38 cellular contexts compared by ENCODE assay signal in genomic region chr7:152089183-152089582, GRCh38.
"Had no signal": no experiment of that assay in that cellular context is flagged by ENCODE, and none has a peak within 500 bp of the region (broad histone marks: within the 10 kb centered on the region; RNA-seq: fewer than 3 reads in every experiment).

No MANE protein-coding gene starts in this region.

- DNase-seq: activated B cell treated with CpG ODN at 0.5 μM for 24 hours; activated CD4-positive, alpha-beta memory T cell treated with anti-CD3 and anti-CD28 coated beads for 36 hours; activated CD4-positive, alpha-beta T cell treated with anti-CD3 and anti-CD28 coated beads for 4 hours; activated CD4-positive, alpha-beta T cell treated with anti-CD3 and anti-CD28 coated beads, Interleukin-2, amount 10 ng/mL, durations not matched to agents 24 days and 14 days; activated CD4-positive, alpha-beta T cell treated with anti-CD3 and anti-CD28 coated beads, Interleukin-2, amount 50 U/mL, for 1 hour; activated CD4-positive, alpha-beta T cell treated with anti-CD3 and anti-CD28 coated beads, Interleukin-2, amount 50 U/mL, for 4 hours; activated CD4-positive, CD25-positive, alpha-beta regulatory T cell treated with anti-CD3 and anti-CD28 coated beads, Interleukin-2, amount 50 U/mL, for 72 hours; activated CD8-positive, alpha-beta memory T cell treated with anti-CD3 and anti-CD28 coated beads, Interleukin-2, amount 50 U/mL, for 4 hours; activated CD8-positive, alpha-beta T cell treated with anti-CD3 and anti-CD28 coated beads for 36 hours; activated effector memory CD4-positive, alpha-beta T cell treated with anti-CD3 and anti-CD28 coated beads, Interleukin-2, amount 50 U/mL, for 16 hours; activated gamma-delta T cell treated with Interleukin-2 at 50 U/mL for 16 hours; activated naive CD4-positive, alpha-beta T cell; activated naive CD4-positive, alpha-beta T cell treated with anti-CD3 and anti-CD28 coated beads for 36 hours; activated naive CD4-positive, alpha-beta T cell treated with anti-CD3 and anti-CD28 coated beads, Interleukin-2, amount 50 U/mL, for 16 hours; activated naive CD8-positive, alpha-beta T cell treated with anti-CD3 and anti-CD28 coated beads for 36 hours; activated T-cell treated with anti-CD3 and anti-CD28 coated beads for 4 hours; activated T-cell treated with anti-CD3 and anti-CD28 coated beads, Interleukin-2, amount 50 U/mL, for 1 hour; activated T-cell treated with anti-CD3 and anti-CD28 coated beads, Interleukin-2, amount 50 U/mL, for 4 hours; activated T-cell treated with anti-CD3 and anti-CD28 coated beads, Interleukin-2, amount 50 U/mL, for 72 hours; adrenal gland; amniotic stem cell; aorta; body of pancreas; brain microvascular endothelial cell; caudate nucleus; cerebellar nuclear complex; T-helper 2 cell; T-helper 9 cell had no signal

- H3K9me3 ChIP-seq: body of pancreas had no signal

- H3K27me3 Mint-ChIP-seq: activated B cell treated with CpG ODN at 0.5 μM for 24 hours; activated CD4-positive, alpha-beta memory T cell treated with anti-CD3 and anti-CD28 coated beads for 36 hours; activated CD4-positive, alpha-beta T cell treated with anti-CD3 and anti-CD28 coated beads, Interleukin-2, amount 10 ng/mL, durations not matched to agents 24 days and 14 days; activated CD8-positive, alpha-beta T cell treated with anti-CD3 and anti-CD28 coated beads for 36 hours; activated naive CD8-positive, alpha-beta T cell treated with anti-CD3 and anti-CD28 coated beads for 36 hours; activated T-helper 17 cell treated with anti-CD3 and anti-CD28 coated beads, Interleukin-2, amount 50 U/mL, for 72 hours; central memory CD8-positive, alpha-beta T cell had no signal

- H3K36me3 ChIP-seq: adrenal gland, brain microvascular endothelial cell, breast epithelium had no signal

- H3K4me1 ChIP-seq: breast epithelium had no signal

- H3K4me3 ChIP-seq: adrenal gland, body of pancreas, breast epithelium had no signal

- H3K4me1 Mint-ChIP-seq: activated B cell treated with CpG ODN at 0.5 μM for 24 hours; activated CD4-positive, alpha-beta T cell treated with anti-CD3 and anti-CD28 coated beads, Interleukin-2, amount 10 ng/mL, durations not matched to agents 24 days and 14 days had no signal

- H3K27ac Mint-ChIP-seq: activated B cell treated with CpG ODN at 0.5 μM for 24 hours; activated CD4-positive, alpha-beta memory T cell treated with anti-CD3 and anti-CD28 coated beads for 36 hours; activated CD4-positive, alpha-beta T cell treated with anti-CD3 and anti-CD28 coated beads, Interleukin-2, amount 10 ng/mL, durations not matched to agents 24 days and 14 days; activated CD8-positive, alpha-beta T cell treated with anti-CD3 and anti-CD28 coated beads for 36 hours; activated naive CD4-positive, alpha-beta T cell treated with anti-CD3 and anti-CD28 coated beads for 36 hours; activated naive CD4-positive, alpha-beta T cell treated with anti-CD3 and anti-CD28 coated beads, Interleukin-2, amount 50 U/mL, for 72 hours; activated naive CD8-positive, alpha-beta T cell treated with anti-CD3 and anti-CD28 coated beads for 36 hours; activated T-cell treated with anti-CD3 and anti-CD28 coated beads, Interleukin-2, amount 50 U/mL, for 72 hours; activated T-helper 1 cell treated with anti-CD3 and anti-CD28 coated beads, Interleukin-12 subunit alpha, Interleukin-12 subunit beta, Interleukin-2, Interleukin-4 antibody, amounts not matched to agents 30 ng/mL and 10 ng/mL and 1 ng/mL, durations not matched to agents 14 hours and 24 hours and 36 hours; activated T-helper 17 cell treated with anti-CD3 and anti-CD28 coated beads, Interleukin-2, amount 50 U/mL, for 72 hours; T-helper 1 cell treated with Interleukin-12 subunit alpha and Interleukin-12 subunit beta and Interleukin-4 antibody, amounts not matched to agents 30 μg/mL and 1 μg/mL, for 36 hours; T-helper 2 cell treated with Interferon-gamma antibody and Interleukin-4, amounts not matched to agents 5 μg/mL and 100 μg/mL, for 36 hours had no signal

- FAIRE-seq: astrocyte, TTC549 had no signal

- H3K4me3 Mint-ChIP-seq: activated B cell treated with CpG ODN at 0.5 μM for 24 hours; activated CD4-positive, alpha-beta memory T cell treated with anti-CD3 and anti-CD28 coated beads for 36 hours; activated CD4-positive, alpha-beta T cell treated with anti-CD3 and anti-CD28 coated beads, Interleukin-2, amount 10 ng/mL, durations not matched to agents 24 days and 14 days; activated CD8-positive, alpha-beta T cell treated with anti-CD3 and anti-CD28 coated beads for 36 hours; activated naive CD4-positive, alpha-beta T cell treated with anti-CD3 and anti-CD28 coated beads for 36 hours; activated naive CD8-positive, alpha-beta T cell treated with anti-CD3 and anti-CD28 coated beads for 36 hours; activated T-cell treated with anti-CD3 and anti-CD28 coated beads, Interleukin-2, amount 50 U/mL, for 4 hours; activated T-cell treated with anti-CD3 and anti-CD28 coated beads, Interleukin-2, amount 50 U/mL, for 72 hours; activated T-helper 1 cell treated with anti-CD3 and anti-CD28 coated beads, Interleukin-12 subunit alpha, Interleukin-12 subunit beta, Interleukin-2, Interleukin-4 antibody, amounts not matched to agents 30 ng/mL and 10 ng/mL and 1 ng/mL, durations not matched to agents 14 hours and 24 hours and 36 hours; activated T-helper 17 cell treated with anti-CD3 and anti-CD28 coated beads, Interleukin-2, amount 50 U/mL, for 72 hours; central memory CD8-positive, alpha-beta T cell; T-helper 1 cell treated with Interleukin-12 subunit alpha and Interleukin-12 subunit beta and Interleukin-4 antibody, amounts not matched to agents 30 μg/mL and 1 μg/mL, for 36 hours; T-helper 2 cell treated with Interferon-gamma antibody and Interleukin-4, amounts not matched to agents 5 μg/mL and 100 μg/mL, for 36 hours had no signal

- ATAC-seq: activated CD8-positive, alpha-beta T cell treated with anti-CD3 and anti-CD28 coated beads for 36 hours; activated naive CD4-positive, alpha-beta T cell treated with anti-CD3 and anti-CD28 coated beads, Interleukin-2, amount 50 U/mL, for 72 hours; activated T-cell treated with anti-CD3 and anti-CD28 coated beads, Interleukin-2, amount 50 U/mL, for 4 hours; activated T-cell treated with anti-CD3 and anti-CD28 coated beads, Interleukin-2, amount 50 U/mL, for 72 hours; activated T-helper 17 cell treated with anti-CD3 and anti-CD28 coated beads, Interleukin-2, amount 50 U/mL, for 72 hours; body of pancreas had no signal

- H3K27ac ChIP-seq: adrenal gland, body of pancreas, brain microvascular endothelial cell, breast epithelium, VCaP had no signal

- H3K9me3 Mint-ChIP-seq: activated T-helper 17 cell treated with anti-CD3 and anti-CD28 coated beads, Interleukin-2, amount 50 U/mL, for 72 hours had no signal

- H3K27me3 ChIP-seq: adrenal gland, body of pancreas, brain microvascular endothelial cell, breast epithelium had no signal
